8 cellular contexts compared by ENCODE assay signal in genomic region chr10:93541402-93542357, GRCh38. TPM values are rescaled to one million over a fixed set of nuclear protein-coding genes. Genes with fewer than 3 reads are reported as not detected.
DNase-seq lines count a peak whose midpoint lies in the region; ATAC-seq and TF ChIP-seq lines count a peak whose summit lies in the region.

No MANE protein-coding gene starts in this region.

- no peaks in the 10 kb centered on the region for H3K9me3 ChIP-seq in lower lobe of right lung
- no peaks in the 10 kb centered on the region for H3K9me3 ChIP-seq in effector memory CD4-positive, alpha-beta T cell (ENCODE audit: control insufficient read depth, low read length)

- H3K4me1 Mint-ChIP-seq in type B pancreatic cell (ENCODE audit: unreplicated experiment) = peaks cover 9% of the 10 kb centered on the region

- no peaks in the 10 kb centered on the region for H3K36me3 Mint-ChIP-seq in type B pancreatic cell

- peaks cover 38% of the 10 kb centered on the region for H3K27me3 Mint-ChIP-seq in type B pancreatic cell

- TF ChIP-seq CTCF in lower lobe of right lung (IDR thresholded peaks at IDR 0.05) = peak; percentile 85
- peak; percentile 88 for TF ChIP-seq CTCF in type B pancreatic cell (conservative IDR thresholded peaks at IDR 0.05)

- peak overlapping the region; percentile 12 for H3K4me3 ChIP-seq in lower lobe of right lung
- H3K4me3 ChIP-seq in effector memory CD4-positive, alpha-beta T cell (ENCODE audit: insufficient read depth, low read depth, low read length, poor library complexity, severe bottlenecking) = no peak overlapping the region

- H3K27ac Mint-ChIP-seq in type B pancreatic cell = no peak overlapping the region

- no peak overlapping the region for H3K27ac ChIP-seq in lower lobe of right lung
- no peak overlapping the region for H3K27ac ChIP-seq in effector memory CD4-positive, alpha-beta T cell (ENCODE audit: insufficient read depth, low read length, poor library complexity, severe bottlenecking)

- no peaks in the 10 kb centered on the region for H3K27me3 ChIP-seq in lower lobe of right lung (ENCODE audit: low read depth)
- no peaks in the 10 kb centered on the region for H3K27me3 ChIP-seq in effector memory CD4-positive, alpha-beta T cell (replicated peaks; ENCODE audit: control insufficient read depth, insufficient read depth, low read length, poor library complexity, severe bottlenecking)

- no peaks in the 10 kb centered on the region for H3K36me3 ChIP-seq in lower lobe of right lung
- H3K36me3 ChIP-seq in effector memory CD4-positive, alpha-beta T cell (ENCODE audit: control insufficient read depth, insufficient read depth, low read length) = no peaks in the 10 kb centered on the region

- H3K9me3 Mint-ChIP-seq in type B pancreatic cell = no peaks in the 10 kb centered on the region

- ATAC-seq in lower lobe of right lung = peak; percentile 85

- DNase-seq in NCI-H524 (lab: John Stamatoyannopoulos, UW) (peak; percentile 3 to 45), NCI-H524 treated with DMSO at 0.1 percent for 48 hours (lab: John Stamatoyannopoulos, UW) (no peak), NCI-H2227 (lab: John Stamatoyannopoulos, UW; ENCODE audit: unreplicated experiment) (peak; percentile 72), cerebellar cortex (ENCODE audit: low spot score) (peak; percentile 14), lower lobe of right lung (no peak), type B pancreatic cell (ENCODE audit: extremely low spot score, unreplicated experiment) (no peak), NCI-H187 treated with DMSO at 0.1 percent for 48 hours (lab: John Stamatoyannopoulos, UW) (no peak)
- no peak for DNase-seq in effector memory CD4-positive, alpha-beta T cell

- intact Hi-C loops in lower lobe of right lung (cut with DNase I) = no loop called here

- no peak overlapping the region for H3K4me3 Mint-ChIP-seq in type B pancreatic cell

- peaks cover 11% of the 10 kb centered on the region for H3K4me1 ChIP-seq in lower lobe of right lung
- H3K4me1 ChIP-seq in effector memory CD4-positive, alpha-beta T cell (ENCODE audit: control insufficient read depth, insufficient read depth, low read length, poor library complexity, severe bottlenecking) = no peaks in the 10 kb centered on the region

RNA-seq across cellular contexts. Expression of gene FFAR4, which starts 24.8 kb away (rescaled TPM):
- 13.7 TPM for total RNA-seq in lower lobe of right lung
- total RNA-seq in type B pancreatic cell (ENCODE audit: low replicate concordance) = 0.70 and 1.2 TPM in 2 replicates

RNA-seq across cellular contexts. Expression of gene CEP55, which starts 45.3 kb away (rescaled TPM):
- 1.4 TPM for total RNA-seq in lower lobe of right lung
- 7.4 and 14.8 TPM in 2 replicates for total RNA-seq in type B pancreatic cell (ENCODE audit: low replicate concordance)

RNA-seq across cellular contexts. Expression of gene RBP4, which starts 59.4 kb away (rescaled TPM):
- total RNA-seq in lower lobe of right lung (17.4 TPM), type B pancreatic cell (ENCODE audit: low replicate concordance) (30.3 and 54.3 TPM in 2 replicates)

RNA-seq across cellular contexts. Expression of gene MYOF, which starts 59.5 kb away (rescaled TPM):
- total RNA-seq in lower lobe of right lung (127 TPM), type B pancreatic cell (ENCODE audit: low replicate concordance) (49.4 and 79.8 TPM in 2 replicates)

Comparison
In these comparisons a context has a peak if more than half of its experiments do, and no peak if none do; other contexts are left out.
1. DNase-seq: peak in NCI-H524 (2 of 2), NCI-H2227 (single experiment) and cerebellar cortex (single experiment); none in NCI-H524 treated with DMSO at 0.1 percent for 48 hours (single experiment), lower lobe of right lung (single experiment), type B pancreatic cell (single experiment), NCI-H187 treated with DMSO at 0.1 percent for 48 hours (single experiment) and effector memory CD4-positive, alpha-beta T cell (0 of 3).